In the genomic region with DNA sequence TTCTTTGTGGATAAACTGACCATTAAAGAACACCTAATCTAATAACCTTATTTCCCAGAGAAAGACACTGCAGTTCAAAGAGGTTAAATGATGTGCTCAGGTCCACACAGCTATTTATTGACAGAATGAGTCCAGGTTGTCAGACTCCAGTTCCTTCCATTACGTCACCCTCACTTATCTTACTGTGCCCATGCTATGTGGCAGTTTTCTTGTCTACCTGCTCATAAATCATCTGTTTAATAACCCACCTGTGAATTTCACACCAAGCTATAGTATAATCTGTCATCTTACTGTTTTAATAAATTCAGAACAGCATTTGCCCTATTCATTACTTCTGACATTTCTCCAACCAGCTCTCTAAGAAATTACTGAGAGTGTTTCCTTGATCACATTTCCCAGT, we compare ENCODE assay signal across 34 cellular contexts. TPM values are rescaled to one million over a fixed set of nuclear protein-coding genes. Genes with fewer than 3 reads are reported as not detected.
"Had no signal": no experiment of that assay in that cellular context is flagged by ENCODE, and none has a peak within 500 bp of the region (broad histone marks: within the 10 kb centered on the region; RNA-seq: fewer than 3 reads in every experiment).

No MANE protein-coding gene starts in this region.

- H3K4me3 ChIP-seq: ascending aorta, breast epithelium, K562, Peyer's patch, SJSA1 had no signal

- H3K9me3 ChIP-seq: ascending aorta, breast epithelium, Peyer's patch, SJSA1, SK-N-SH had no signal

- H3K27ac ChIP-seq: ascending aorta, breast epithelium, Peyer's patch, SJSA1 had no signal

- H3K4me1 ChIP-seq: ascending aorta, breast epithelium, Peyer's patch, SJSA1 had no signal

- H3K36me3 ChIP-seq: ascending aorta, breast epithelium, Peyer's patch, SJSA1 had no signal

- ATAC-seq: activated CD4-positive, alpha-beta T cell treated with anti-CD3 and anti-CD28 coated beads for 36 hours; activated CD4-positive, CD25-positive, alpha-beta regulatory T cell treated with anti-CD3 and anti-CD28 coated beads, Interleukin-2, amount 50 U/mL, for 24 hours; activated CD8-positive, alpha-beta T cell treated with anti-CD3 and anti-CD28 coated beads, Interleukin-2, amount 10 ng/mL, durations not matched to agents 7 days and 5 days; K562; PC-3; WTC11 had no signal

- H3K4me2 ChIP-seq: SK-N-SH had no signal

- H3K9ac ChIP-seq: SK-N-SH had no signal

- FAIRE-seq: K562 had no signal

- H3K27me3 ChIP-seq: ascending aorta, breast epithelium, Peyer's patch, SJSA1 had no signal

- DNase-seq: activated CD4-positive, alpha-beta T cell treated with anti-CD3 and anti-CD28 coated beads for 36 hours; activated CD4-positive, alpha-beta T cell treated with anti-CD3 and anti-CD28 coated beads, Interleukin-2, amount 10 ng/mL, durations not matched to agents 7 days and 5 days; activated CD4-positive, alpha-beta T cell treated with anti-CD3 and anti-CD28 coated beads, Interleukin-2, amount 50 U/mL, for 48 hours; activated CD8-positive, alpha-beta T cell treated with anti-CD3 and anti-CD28 coated beads, Interleukin-2, amount 10 ng/mL, durations not matched to agents 7 days and 5 days; activated gamma-delta T cell; activated naive CD4-positive, alpha-beta T cell treated with Interleukin-2 at 50 U/mL for 16 hours; activated naive CD8-positive, alpha-beta T cell treated with anti-CD3 and anti-CD28 coated beads, Interleukin-2, amount 10 ng/mL, durations not matched to agents 7 days and 5 days; activated T-cell treated with anti-CD3 and anti-CD28 coated beads, Interleukin-2, amount 50 U/mL, for 24 hours; amygdala; caudate nucleus; cerebellar nuclear complex; NCI-H1092 treated with DMSO at 0.1 percent for 48 hours; NCI-H1436; NCI-H1694; NCI-H1930; NCI-H2107; NCI-H345; NCI-H524 treated with DMSO at 0.1 percent for 48 hours; NCI-H748 treated with DMSO at 0.1 percent for 48 hours; NK-92 treated with Interleukin-12 subunit alpha and Interleukin-12 subunit beta, amount 100 ng/mL, for 24 hours; PC-3; Peyer's patch; RPMI8226; SHP77 treated with DMSO at 0.1 percent for 48 hours; SK-N-SH had no signal

RNA-seq across cellular contexts. Expression of gene QRFPR, which starts 36.7 kb away (rescaled TPM):
- total RNA-seq: activated CD4-positive, alpha-beta T cell treated with anti-CD3 and anti-CD28 coated beads for 36 hours; activated CD4-positive, alpha-beta T cell treated with anti-CD3 and anti-CD28 coated beads, Interleukin-2, amount 10 ng/mL, durations not matched to agents 7 days and 5 days; activated CD8-positive, alpha-beta T cell treated with anti-CD3 and anti-CD28 coated beads, Interleukin-2, amount 10 ng/mL, durations not matched to agents 7 days and 5 days; activated naive CD8-positive, alpha-beta T cell treated with anti-CD3 and anti-CD28 coated beads, Interleukin-2, amount 10 ng/mL, durations not matched to agents 7 days and 5 days; activated T-helper 2 cell treated with anti-CD3 and anti-CD28 coated beads, Interferon-gamma antibody, Interleukin-2, Interleukin-4, amounts not matched to agents 10 μg/mL and 5 μg/mL and 100 μg/mL, durations not matched to agents 14 hours and 24 hours and 36 hours; K562; M059J; NCI-H460; PC-3; Peyer's patch; SJSA1 had no signal
- polyA plus RNA-seq: K562, SK-N-SH had no signal
